ENCODE assay signal across 8 cellular contexts in the genomic region with DNA sequence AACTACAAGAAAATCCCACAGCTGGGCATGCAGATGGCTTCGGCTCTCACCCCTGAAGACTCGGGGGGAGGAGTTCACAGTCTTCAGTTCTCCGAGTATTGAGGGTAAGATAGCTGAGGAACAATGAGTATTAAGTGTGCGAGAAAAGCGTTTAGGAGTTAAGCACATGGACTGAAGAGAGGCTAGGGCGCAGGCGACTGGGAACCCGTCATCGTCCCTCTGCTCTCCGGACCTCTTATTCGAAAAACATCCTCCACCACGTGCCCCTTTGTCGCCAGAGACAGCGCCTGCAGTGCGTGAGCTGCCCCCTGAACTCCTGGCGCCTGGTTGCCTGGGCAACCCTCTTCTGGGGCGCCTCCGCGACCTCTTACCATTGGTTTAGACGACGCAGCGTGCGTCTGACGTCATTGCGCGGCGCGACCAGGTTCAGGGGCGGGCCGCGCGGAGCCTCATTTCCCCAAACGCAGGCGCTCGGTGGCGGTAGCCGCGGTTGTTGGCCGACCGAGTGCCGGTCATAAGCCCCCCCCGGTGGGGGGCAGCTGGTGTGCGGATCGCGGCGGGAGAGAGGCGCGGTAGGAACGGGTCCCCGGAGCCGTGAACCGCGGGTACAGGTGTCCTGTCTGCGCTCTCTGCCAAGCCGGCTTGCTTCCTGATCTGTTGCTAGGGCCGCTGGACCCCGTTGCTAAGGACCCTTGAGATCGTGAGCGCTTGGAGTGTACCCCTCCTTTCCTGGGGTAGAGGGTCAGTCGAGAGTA. TPM values are rescaled to one million over a fixed set of nuclear protein-coding genes. Genes with fewer than 3 reads are reported as not detected.
A peak's percentile ranks its signal among the peaks of the same experiment; 100 is the strongest.
DNase-seq lines count a peak whose midpoint lies in the region; ATAC-seq and TF ChIP-seq lines count a peak whose summit lies in the region.

TSS of gene PACRGL (plus strand) at position 452 of the 755 bp plus-strand sequence. CDS start 4,024 bp downstream, outside the sequence.

- H3K27ac ChIP-seq in RWPE1 (peak within 1 kb of the TSS; percentile 49), fibroblast of lung (ENCODE audit: insufficient read depth, low read length) (peak within 1 kb of the TSS; percentile 83)
- peak within 1 kb of the TSS; percentile 72 for H3K27ac ChIP-seq in naive thymus-derived CD4-positive, alpha-beta T cell (ENCODE audit: low read depth, low read length)

- H3K36me3 Mint-ChIP-seq in activated T-helper 17 cell treated with anti-CD3 and anti-CD28 coated beads, Interleukin-2, amount 50 U/mL, for 72 hours (ENCODE audit: low read depth), result peaks cover 19% of the 10 kb centered on the region
- peaks cover 0 to 12% (median 6%) of the 10 kb centered on the region in 5 donors for H3K36me3 Mint-ChIP-seq in naive thymus-derived CD4-positive, alpha-beta T cell
- H3K36me3 Mint-ChIP-seq in stimulated activated naive B cell treated with anti-CD40 and anti-IgM and Interleukin-4, amounts not matched to agents 10 μg/mL and 1 μg/mL and 100 μg/mL, for 72 hours, result peaks cover 5 to 20% of the 10 kb centered on the region in 2 donors

- H3K9me3 Mint-ChIP-seq in activated T-helper 17 cell treated with anti-CD3 and anti-CD28 coated beads, Interleukin-2, amount 50 U/mL, for 72 hours, result no peaks in the 10 kb centered on the region
- peaks cover 0 to 2% (median 0%) of the 10 kb centered on the region in 11 donors for H3K9me3 Mint-ChIP-seq in naive thymus-derived CD4-positive, alpha-beta T cell
- H3K9me3 Mint-ChIP-seq in stimulated activated naive B cell treated with anti-CD40 and anti-IgM and Interleukin-4, amounts not matched to agents 10 μg/mL and 1 μg/mL and 100 μg/mL, for 72 hours, result no peaks in the 10 kb centered on the region

- peaks cover 16% of the 10 kb centered on the region for H3K4me1 Mint-ChIP-seq in activated T-helper 17 cell treated with anti-CD3 and anti-CD28 coated beads, Interleukin-2, amount 50 U/mL, for 72 hours
- peaks cover 20 to 55% (median 44%) of the 10 kb centered on the region in 7 donors for H3K4me1 Mint-ChIP-seq in naive thymus-derived CD4-positive, alpha-beta T cell
- H3K4me1 Mint-ChIP-seq in stimulated activated naive B cell treated with anti-CD40 and anti-IgM and Interleukin-4, amounts not matched to agents 10 μg/mL and 1 μg/mL and 100 μg/mL, for 72 hours, result peaks cover 15 to 19% of the 10 kb centered on the region in 2 donors

- peaks cover 1% of the 10 kb centered on the region for H3K36me3 ChIP-seq in fibroblast of lung (ENCODE audit: control insufficient read depth, insufficient read depth, low read length)
- peaks cover 0 to 10% (median 4%) of the 10 kb centered on the region in 3 experiments for H3K36me3 ChIP-seq in naive thymus-derived CD4-positive, alpha-beta T cell (ENCODE audit: control insufficient read depth in 2 of 3, insufficient read depth in 3 of 3, low read length in 3 of 3)

- no peak for TF ChIP-seq CTCF in LNCaP clone FGC (IDR thresholded peaks at IDR 0.05; ENCODE audit: control insufficient read depth, extremely low read depth, insufficient read depth)
- TF ChIP-seq CTCF in RWPE1 (conservative IDR thresholded peaks at IDR 0.05; ENCODE audit: low read depth), result no peak
- no peak for TF ChIP-seq CTCF in fibroblast of lung (conservative IDR thresholded peaks at IDR 0.05 in 1 of 2, IDR thresholded peaks at IDR 0.05 in 1 of 2; ENCODE audit: low read depth in 1 of 2, low read length in 2 of 2)

- peaks cover 3% of the 10 kb centered on the region for H3K4me1 ChIP-seq in fibroblast of lung (ENCODE audit: control insufficient read depth, extremely low read depth, insufficient read depth, low read length)
- peaks cover 10 to 13% of the 10 kb centered on the region in 2 donors for H3K4me1 ChIP-seq in naive thymus-derived CD4-positive, alpha-beta T cell (ENCODE audit: control insufficient read depth in 2 of 2, insufficient read depth in 2 of 2, low read length in 2 of 2)

- peak within 1 kb of the TSS; percentile 83 for H3K9ac ChIP-seq in fibroblast of lung (ENCODE audit: insufficient read depth, low read length)

- intact Hi-C loops in naive thymus-derived CD4-positive, alpha-beta T cell (cut with micrococcal nuclease), result loop anchor here (5.0 to 10.0 kb wide), 2 partner anchors 283 to 1065 kb away; no protein-coding TSS in a partner anchor

- H3K79me2 ChIP-seq in fibroblast of lung (ENCODE audit: control insufficient read depth, insufficient read depth, low read length), result peaks cover 11% of the 10 kb centered on the region

- no peaks in the 10 kb centered on the region for H3K9me3 ChIP-seq in fibroblast of lung (ENCODE audit: control insufficient read depth, insufficient read depth, low read depth, low read length)
- H3K9me3 ChIP-seq in naive thymus-derived CD4-positive, alpha-beta T cell (ENCODE audit: control insufficient read depth in 2 of 3, low read length in 3 of 3), result no peaks in the 10 kb centered on the region

- CTCF ChIA-PET in RWPE1 (lab: Yijun Ruan, JAX), result interaction anchor here (0.6 to 0.7 kb wide), 2 partner anchors 383 to 457 kb away, joined by 3 read pairs; no protein-coding TSS in a partner anchor
- CTCF ChIA-PET in naive thymus-derived CD4-positive, alpha-beta T cell (lab: Charles Lee), result interaction anchor here (1.0 kb wide), 1 partner anchor 15 kb away, joined by 4 read pairs; no protein-coding TSS in a partner anchor

- no peaks in the 10 kb centered on the region for H4K20me1 ChIP-seq in fibroblast of lung (ENCODE audit: control insufficient read depth, extremely low read depth, insufficient read depth, low read length)

- DNase-seq in Daoy (ENCODE audit: low read depth) (peak; percentile 96), GOT3 (lab: John Stamatoyannopoulos, UW) (peak; percentile 46), LNCaP clone FGC (ENCODE audit: low read depth) (peak; percentile 70), RWPE1 (ENCODE audit: low spot score) (peak; percentile 84), fibroblast of lung (ENCODE audit: low read depth in 2 of 2) (peak; percentile 91 to 95)
- DNase-seq in naive thymus-derived CD4-positive, alpha-beta T cell, result peak; percentile 82 to 94 (median 92)
- DNase-seq in stimulated activated naive B cell treated with anti-CD40 and anti-IgM and Interleukin-4, amounts not matched to agents 10 μg/mL and 1 μg/mL and 100 μg/mL, for 72 hours, result peak; percentile 91

- H3K27ac Mint-ChIP-seq in activated T-helper 17 cell treated with anti-CD3 and anti-CD28 coated beads, Interleukin-2, amount 50 U/mL, for 72 hours, result peak within 1 kb of the TSS; percentile 92
- H3K27ac Mint-ChIP-seq in naive thymus-derived CD4-positive, alpha-beta T cell, result peak within 1 kb of the TSS; percentile 91 to 97 (median 95)
- peak within 1 kb of the TSS; percentile 97 for H3K27ac Mint-ChIP-seq in stimulated activated naive B cell treated with anti-CD40 and anti-IgM and Interleukin-4, amounts not matched to agents 10 μg/mL and 1 μg/mL and 100 μg/mL, for 72 hours

- peaks cover 6% of the 10 kb centered on the region for H3K27me3 Mint-ChIP-seq in activated T-helper 17 cell treated with anti-CD3 and anti-CD28 coated beads, Interleukin-2, amount 50 U/mL, for 72 hours
- H3K27me3 Mint-ChIP-seq in naive thymus-derived CD4-positive, alpha-beta T cell, result peaks cover 0 to 5% (median 4%) of the 10 kb centered on the region in 5 donors
- peaks cover 0 to 3% of the 10 kb centered on the region in 2 donors for H3K27me3 Mint-ChIP-seq in stimulated activated naive B cell treated with anti-CD40 and anti-IgM and Interleukin-4, amounts not matched to agents 10 μg/mL and 1 μg/mL and 100 μg/mL, for 72 hours

- POLR2A ChIA-PET in RWPE1 (lab: Yijun Ruan, JAX; ENCODE audit: low non-redundant PET), result no interaction called here
- POLR2A ChIA-PET in naive thymus-derived CD4-positive, alpha-beta T cell (lab: Charles Lee), result interaction anchor here (1.1 kb wide), 1 partner anchor 11 kb away, joined by 3 read pairs; no protein-coding TSS in a partner anchor

- peak within 1 kb of the TSS; percentile 83 for H2AFZ ChIP-seq in fibroblast of lung (ENCODE audit: low read length)

- peak within 1 kb of the TSS; percentile 92 for H3K4me3 Mint-ChIP-seq in activated T-helper 17 cell treated with anti-CD3 and anti-CD28 coated beads, Interleukin-2, amount 50 U/mL, for 72 hours
- peak within 1 kb of the TSS; percentile 91 to 98 (median 96) for H3K4me3 Mint-ChIP-seq in naive thymus-derived CD4-positive, alpha-beta T cell
- peak within 1 kb of the TSS; percentile 92 to 99 for H3K4me3 Mint-ChIP-seq in stimulated activated naive B cell treated with anti-CD40 and anti-IgM and Interleukin-4, amounts not matched to agents 10 μg/mL and 1 μg/mL and 100 μg/mL, for 72 hours

- no peaks in the 10 kb centered on the region for H3K27me3 ChIP-seq in fibroblast of lung (ENCODE audit: control insufficient read depth, insufficient read depth, low read length)
- peaks cover 0 to 4% of the 10 kb centered on the region in 2 donors for H3K27me3 ChIP-seq in naive thymus-derived CD4-positive, alpha-beta T cell (ENCODE audit: control insufficient read depth in 2 of 2, insufficient read depth in 2 of 2, low read length in 2 of 2)

- H3K4me2 ChIP-seq in fibroblast of lung (ENCODE audit: extremely low read depth, insufficient read depth, low read length), result peak within 1 kb of the TSS; percentile 88

- ATAC-seq in activated T-helper 17 cell treated with anti-CD3 and anti-CD28 coated beads, Interleukin-2, amount 50 U/mL, for 72 hours (replicated peaks), result peak; percentile 100
- peak; percentile 99 for ATAC-seq in naive thymus-derived CD4-positive, alpha-beta T cell
- peak; percentile 99 to 100 for ATAC-seq in stimulated activated naive B cell treated with anti-CD40 and anti-IgM and Interleukin-4, amounts not matched to agents 10 μg/mL and 1 μg/mL and 100 μg/mL, for 72 hours (replicated peaks)

- peak within 1 kb of the TSS; percentile 85 for H3K4me3 ChIP-seq in LNCaP clone FGC (ENCODE audit: low read depth, low read length)
- peak within 1 kb of the TSS; percentile 77 to 96 (median 90) for H3K4me3 ChIP-seq in fibroblast of lung (replicated peaks in 1 of 4; ENCODE audit: control extremely low read depth in 1 of 4, insufficient read depth in 1 of 4, low read depth in 3 of 4, low read length in 4 of 4)
- H3K4me3 ChIP-seq in naive thymus-derived CD4-positive, alpha-beta T cell (ENCODE audit: low read length), result peak within 1 kb of the TSS; percentile 73

RNA-seq across cellular contexts. Expression of gene PACRGL, which starts in this region (rescaled TPM):
- 16.3 and 27.0 TPM in 2 replicates for total RNA-seq in Daoy (2014; rRNA removed; shearing (Covaris generic))
- total RNA-seq in activated T-helper 17 cell treated with anti-CD3 and anti-CD28 coated beads, Interleukin-2, amount 50 U/mL, for 72 hours, result 1 to 10 TPM; 8.0 to 9.3 TPM
- 22.6 and 23.3 TPM in 2 replicates for total RNA-seq in fibroblast of lung
- 14.5 and 22.1 TPM in 2 replicates for polyA plus RNA-seq in fibroblast of lung
- 11.8 and 14.0 TPM in 2 replicates for polyA plus RNA-seq in fibroblast of lung (2012)
- 1.6 TPM in 1 of 2 replicates, not detected in the other for polyA minus RNA-seq in fibroblast of lung (ENCODE audit: low replicate concordance)
- 10 to 100 TPM; 10.7 to 15.7 (median 11.7) TPM for total RNA-seq in naive thymus-derived CD4-positive, alpha-beta T cell
- polyA plus RNA-seq in naive thymus-derived CD4-positive, alpha-beta T cell, result 1 to 10 TPM; 4.5 to 7.2 TPM

Comparison
In these comparisons a context has a peak if more than half of its experiments do, and no peak if none do; other contexts are left out.
1. Peak in every context shown above with its lines: DNase-seq, ATAC-seq, H3K4me3 ChIP-seq and H3K27ac ChIP-seq.
2. DNase-seq: peak in every context shown above with its lines; median percentile 96 in Daoy; 93 in fibroblast of lung; 92 in naive thymus-derived CD4-positive, alpha-beta T cell; 91 in stimulated activated naive B cell treated with anti-CD40 and anti-IgM and Interleukin-4, amounts not matched to agents 10 μg/mL and 1 μg/mL and 100 μg/mL, for 72 hours; 84 in RWPE1; 70 in LNCaP clone FGC; 46 in GOT3.